Comparison of ENCODE assay signal across 18 cellular contexts in genomic region chr4:141610365-141610764, GRCh38. TPM values are rescaled to one million over a fixed set of nuclear protein-coding genes. Genes with fewer than 3 reads are reported as not detected.
DNase-seq lines count a peak whose midpoint lies in the region; ATAC-seq and TF ChIP-seq lines count a peak whose summit lies in the region.
"Had no signal": no experiment of that assay in that cellular context is flagged by ENCODE, and none has a peak within 500 bp of the region (broad histone marks: within the 10 kb centered on the region; RNA-seq: fewer than 3 reads in every experiment).

No MANE protein-coding gene starts in this region.

- ATAC-seq in left lung (no peak), GM21390 (IDR thresholded peaks at IDR 0.05; ENCODE audit: unreplicated experiment) (no peak)

- CTCF ChIA-PET in HEK293T (lab: Yijun Ruan, JAX) = interaction anchor here (1.0 kb wide), 1 partner anchor 18 kb away, joined by 3 read pairs; no protein-coding TSS in a partner anchor

- H3K4me3 ChIP-seq in H7 (ENCODE audit: insufficient read depth, low read depth, low read length) (no peak overlapping the region), neural progenitor cell (no peak overlapping the region), left lung (no peak overlapping the region)
- H3K4me3 ChIP-seq: BLaER1 had no signal

- no peaks in the 10 kb centered on the region for H3K36me3 ChIP-seq in H7 (replicated peaks; ENCODE audit: control insufficient read depth, insufficient read depth, low read length)
- no peaks in the 10 kb centered on the region for H3K36me3 ChIP-seq in neural progenitor cell
- no peaks in the 10 kb centered on the region for H3K36me3 ChIP-seq in left lung
- H3K36me3 ChIP-seq: BE2C, BLaER1 had no signal

- no peaks in the 10 kb centered on the region for H3K4me1 ChIP-seq in neural progenitor cell
- no peaks in the 10 kb centered on the region for H3K4me1 ChIP-seq in left lung

- H3K79me2 ChIP-seq in neural progenitor cell (ENCODE audit: low read depth) = no peaks in the 10 kb centered on the region

- H3K27me3 ChIP-seq in H7 (ENCODE audit: control insufficient read depth, insufficient read depth, low read length) = no peaks in the 10 kb centered on the region
- H3K27me3 ChIP-seq in neural progenitor cell = no peaks in the 10 kb centered on the region
- H3K27me3 ChIP-seq in left lung = no peaks in the 10 kb centered on the region
- H3K27me3 ChIP-seq: BE2C, BLaER1 had no signal

- POLR2A ChIA-PET in HEK293T (lab: Yijun Ruan, JAX) = no interaction called here

- H3K27ac ChIP-seq in neural progenitor cell (no peak overlapping the region), left lung (no peak overlapping the region)
- H3K27ac ChIP-seq: BLaER1 had no signal

- no peak overlapping the region for H3K27ac Mint-ChIP-seq in neural progenitor cell
- H3K27ac Mint-ChIP-seq: CD14-positive monocyte; CD4-positive, alpha-beta memory T cell; CD4-positive, CD25-positive, alpha-beta regulatory T cell; CD8-positive, alpha-beta memory T cell had no signal

- H3K9ac ChIP-seq in neural progenitor cell = no peak overlapping the region
- H3K9ac ChIP-seq: BLaER1 had no signal

- H3K36me3 Mint-ChIP-seq in neural progenitor cell = no peaks in the 10 kb centered on the region
- H3K36me3 Mint-ChIP-seq: CD14-positive monocyte; CD4-positive, alpha-beta memory T cell; CD4-positive, CD25-positive, alpha-beta regulatory T cell; CD8-positive, alpha-beta memory T cell had no signal

- no peaks in the 10 kb centered on the region for H3F3A ChIP-seq in neural progenitor cell (ENCODE audit: low read depth)

- H3K4me3 Mint-ChIP-seq in neural progenitor cell = no peak overlapping the region
- H3K4me3 Mint-ChIP-seq: CD14-positive monocyte; CD4-positive, alpha-beta memory T cell; CD4-positive, CD25-positive, alpha-beta regulatory T cell; CD8-positive, alpha-beta memory T cell had no signal

- H3K27me3 Mint-ChIP-seq in neural progenitor cell (ENCODE audit: insufficient read depth, low read depth) = no peaks in the 10 kb centered on the region
- H3K27me3 Mint-ChIP-seq: CD4-positive, CD25-positive, alpha-beta regulatory T cell had no signal

- H3K9me3 ChIP-seq in neural progenitor cell (ENCODE audit: low read depth) (no peaks in the 10 kb centered on the region), left lung (peaks cover 0 to 3% of the 10 kb centered on the region in 2 donors)
- H3K9me3 ChIP-seq: BE2C had no signal

- H3K4me2 ChIP-seq in neural progenitor cell = no peak overlapping the region
- H3K4me2 ChIP-seq: BLaER1 had no signal

- peak; percentile 2 for DNase-seq in H7
- DNase-seq in neural progenitor cell (ENCODE audit: low spot score) = peak; percentile 48
- DNase-seq in left lung = no peak
- no peak for DNase-seq in HEK293T (ENCODE audit: extremely low spot score)
- DNase-seq: 8988T; ACHN; BE2C; C1 segment of cervical spinal cord; CD4-positive, alpha-beta memory T cell; CD4-positive, CD25-positive, alpha-beta regulatory T cell; CD8-positive, alpha-beta memory T cell; COR-L47; DMS 273 treated with DMSO at 0.1 percent for 48 hours; DMS79 treated with DMSO at 0.1 percent for 48 hours; GF-D8 had no signal

- no peaks in the 10 kb centered on the region for H3K9me3 Mint-ChIP-seq in neural progenitor cell
- H3K9me3 Mint-ChIP-seq: CD4-positive, alpha-beta memory T cell had no signal

- no peak overlapping the region for H2AFZ ChIP-seq in neural progenitor cell (replicated peaks)

- TF ChIP-seq CTCF in neural progenitor cell (IDR thresholded peaks at IDR 0.05) (no peak), left lung (IDR thresholded peaks at IDR 0.05) (no peak)

- H3K4me1 Mint-ChIP-seq in neural progenitor cell = no peaks in the 10 kb centered on the region
- H3K4me1 Mint-ChIP-seq: CD14-positive monocyte; CD4-positive, alpha-beta memory T cell; CD4-positive, CD25-positive, alpha-beta regulatory T cell; CD8-positive, alpha-beta memory T cell had no signal

- intact Hi-C loops in left lung (cut with DNase I) = no loop called here

- H4K20me1 ChIP-seq in neural progenitor cell (ENCODE audit: low read depth) = no peaks in the 10 kb centered on the region
- H4K20me1 ChIP-seq: BLaER1 had no signal

TF ChIP-seq in HEK293T, 16 proteins besides CTCF, POLR2A, EP300 and RAD21:
- no peak for TF ChIP-seq L3MBTL2 (conservative IDR thresholded peaks at IDR 0.05)
- TF ChIP-seq TARDBP (IDR thresholded peaks at IDR 0.05) = no peak
- TF ChIP-seq BHLHE40 (IDR thresholded peaks at IDR 0.05; ENCODE audit: borderline replicate concordance) = no peak
- no peak for TF ChIP-seq ELF4 (IDR thresholded peaks at IDR 0.05)
- TF ChIP-seq CTBP1 (IDR thresholded peaks at IDR 0.05; ENCODE audit: borderline replicate concordance) = no peak
- TF ChIP-seq SUZ12 (IDR thresholded peaks at IDR 0.05) = no peak
- no peak for TF ChIP-seq HDGF (IDR thresholded peaks at IDR 0.05; ENCODE audit: borderline replicate concordance)
- no peak for TF ChIP-seq LEF1 (IDR thresholded peaks at IDR 0.05; ENCODE audit: borderline replicate concordance)
- no peak for TF ChIP-seq FOXM1 (IDR thresholded peaks at IDR 0.05; ENCODE audit: borderline replicate concordance)
- TF ChIP-seq ZNF384 (IDR thresholded peaks at IDR 0.05) = no peak
- no peak for TF ChIP-seq ARNT (IDR thresholded peaks at IDR 0.05)

RNA-seq across cellular contexts. Expression of gene IL15, which starts 26.0 kb away (rescaled TPM):
- total RNA-seq in H7 (2014; rRNA removed; shearing (Covaris generic)) = 1.4 and 1.7 TPM in 2 replicates
- total RNA-seq in neural progenitor cell (ENCODE audit: low replicate concordance) = not detected in 2 replicates
- 1 to 10 TPM; 4.8 to 6.4 TPM for total RNA-seq in left lung

Comparison
In these comparisons a context has a peak if more than half of its experiments do, and no peak if none do; other contexts are left out.
1. DNase-seq: peak in H7 (single experiment) and neural progenitor cell (single experiment); none in left lung (0 of 2) and HEK293T (single experiment).